ENCODE assay signal across 1 cellular context in the genomic region with DNA sequence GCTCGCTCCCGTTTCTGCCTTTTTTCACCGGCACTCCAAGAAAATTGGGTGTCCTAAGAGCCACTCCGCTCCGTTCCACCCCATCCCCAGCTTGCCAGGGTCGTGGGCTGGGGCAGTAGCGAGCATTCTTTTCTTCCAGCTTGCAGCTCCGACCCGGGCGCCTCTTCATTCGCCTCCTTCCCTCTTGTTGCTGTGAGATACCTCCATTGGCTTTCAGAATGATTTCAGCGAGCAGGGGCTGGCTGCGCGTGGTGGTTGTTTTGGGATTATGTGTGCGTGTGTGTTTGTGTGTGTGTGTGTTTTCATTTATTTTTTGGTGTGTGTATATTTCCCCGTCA.
TF ChIP-seq lines count a peak whose summit lies in the region.

No MANE protein-coding gene starts in this region.

TF ChIP-seq in H1, 55 proteins besides CTCF, POLR2A, EP300 and RAD21:
- TF ChIP-seq E2F6 (IDR thresholded peaks at IDR 0.05) (no peak), CBX8 (IDR thresholded peaks at IDR 0.05; ENCODE audit: borderline replicate concordance, low read depth, low read length) (peak; percentile 58; the same call in 1 of the 2 replicates), SUZ12 (IDR thresholded peaks at IDR 0.05; ENCODE audit: low read length) (peak; percentile 18; the same call in 1 of the 2 replicates), RNF2 (IDR thresholded peaks at IDR 0.05; ENCODE audit: borderline replicate concordance, low read depth, low read length, missing control alignments, poor library complexity, severe bottlenecking) (peak; percentile 73), PHF8 (conservative IDR thresholded peaks at IDR 0.05; ENCODE audit: low read depth, low read length) (no peak), TCF12 (IDR thresholded peaks at IDR 0.05; ENCODE audit: low read depth, low read length) (0 out of 2 replicates have a peak, but pooled peaks have one; percentile 38)
